In the genomic region with DNA sequence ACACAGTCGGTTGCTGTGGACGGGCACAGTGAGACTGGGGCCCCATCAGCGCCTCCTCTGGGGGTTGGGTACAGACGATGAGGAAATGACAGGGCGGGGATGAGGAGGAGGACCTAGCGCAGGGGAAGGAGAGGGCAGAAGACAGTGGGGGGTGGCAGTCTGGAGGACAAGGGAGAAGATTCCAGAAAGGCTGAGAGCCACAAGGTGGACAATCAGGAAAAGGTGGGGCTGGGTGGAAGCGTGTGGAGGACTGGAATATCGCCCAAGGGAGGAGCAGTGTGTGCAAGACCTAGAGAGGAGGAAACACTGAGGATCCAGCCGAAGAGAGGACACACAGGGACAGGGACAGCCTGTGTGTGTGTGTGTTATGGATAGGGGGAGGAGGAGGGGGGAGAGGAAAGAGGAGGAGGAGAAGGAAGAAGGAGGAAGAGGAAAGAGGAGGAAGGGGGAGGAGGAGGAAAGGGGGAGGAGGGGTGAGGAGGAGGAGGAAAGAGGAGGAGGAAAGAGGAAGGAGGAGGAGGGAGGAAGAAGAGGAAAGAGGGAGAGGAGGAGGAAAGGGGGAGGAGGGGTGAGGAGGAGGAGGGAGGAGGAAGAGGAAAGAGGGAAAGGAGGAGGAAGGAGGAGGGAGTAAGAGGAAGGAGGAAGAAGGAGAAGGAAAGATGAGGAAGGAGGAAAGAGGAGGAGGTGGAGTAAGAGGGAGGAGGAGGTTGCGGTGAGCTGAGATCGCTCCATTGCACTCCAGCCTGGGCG, we compare ENCODE assay signal across 1 cellular context.
TF ChIP-seq lines count a peak whose summit lies in the region.

No MANE protein-coding gene starts in this region.

TF ChIP-seq in HepG2, 621 proteins besides CTCF, POLR2A, EP300 and RAD21:
- TF ChIP-seq, protein P1, sequence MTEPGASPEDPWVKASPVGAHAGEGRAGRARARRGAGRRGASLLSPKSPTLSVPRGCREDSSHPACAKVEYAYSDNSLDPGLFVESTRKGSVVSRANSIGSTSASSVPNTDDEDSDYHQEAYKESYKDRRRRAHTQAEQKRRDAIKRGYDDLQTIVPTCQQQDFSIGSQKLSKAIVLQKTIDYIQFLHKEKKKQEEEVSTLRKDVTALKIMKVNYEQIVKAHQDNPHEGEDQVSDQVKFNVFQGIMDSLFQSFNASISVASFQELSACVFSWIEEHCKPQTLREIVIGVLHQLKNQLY (CRISPR knock-in tag; IDR thresholded peaks at IDR 0.05): no peak
- no peak for TF ChIP-seq NR2F2 (IDR thresholded peaks at IDR 0.05; ENCODE audit: borderline replicate concordance, low read depth)
- TF ChIP-seq RCOR2 (CRISPR knock-in tag; IDR thresholded peaks at IDR 0.05): no peak
- peak; percentile 66 for TF ChIP-seq PCBP2 (optimal IDR thresholded peaks at IDR 0.05; ENCODE audit: low read depth, low read length, poor library complexity, severe bottlenecking)
- TF ChIP-seq MIER2 (CRISPR knock-in tag; IDR thresholded peaks at IDR 0.05): no peak
- no peak for TF ChIP-seq HES4 (CRISPR knock-in tag; IDR thresholded peaks at IDR 0.05; ENCODE audit: borderline replicate concordance)
- TF ChIP-seq ZNF274 (CRISPR knock-in tag; IDR thresholded peaks at IDR 0.05): no peak
